Comparison of ENCODE assay signal across 10 cellular contexts in the genomic region with DNA sequence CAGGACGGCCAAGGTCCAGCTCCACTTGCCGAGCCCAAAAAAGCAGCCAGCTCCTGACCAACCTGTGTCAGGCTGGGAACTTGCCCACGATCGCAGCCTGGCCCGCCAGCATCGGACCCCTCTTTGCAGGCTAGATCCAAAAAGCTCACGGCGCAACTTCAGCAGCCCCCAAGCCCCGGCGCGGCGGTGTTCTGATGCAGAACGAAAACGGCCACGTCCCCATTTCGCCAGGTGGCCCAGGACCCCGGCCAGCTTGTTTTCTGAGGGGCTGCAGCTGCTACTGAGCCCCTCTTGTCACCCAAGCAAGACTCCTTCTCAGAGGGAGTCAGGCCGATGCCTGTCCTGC. TPM values are rescaled to one million over a fixed set of nuclear protein-coding genes. Genes with fewer than 3 reads are reported as not detected.
DNase-seq lines count a peak whose midpoint lies in the region; ATAC-seq and TF ChIP-seq lines count a peak whose summit lies in the region.
"Had no signal": no experiment of that assay in that cellular context is flagged by ENCODE, and none has a peak within 500 bp of the region (broad histone marks: within the 10 kb centered on the region; RNA-seq: fewer than 3 reads in every experiment).

No MANE protein-coding gene starts in this region.

- no peaks in the 10 kb centered on the region for H3K9me3 Mint-ChIP-seq in mesothelial cell of epicardium

- no peaks in the 10 kb centered on the region for H3K36me3 Mint-ChIP-seq in mesothelial cell of epicardium

- no peaks in the 10 kb centered on the region for H3K9me3 ChIP-seq in heart left ventricle
- H3K9me3 ChIP-seq in breast epithelium = no peaks in the 10 kb centered on the region
- no peaks in the 10 kb centered on the region for H3K9me3 ChIP-seq in vagina

- H3K27me3 ChIP-seq in heart left ventricle = no peaks in the 10 kb centered on the region
- H3K27me3 ChIP-seq in breast epithelium = no peaks in the 10 kb centered on the region
- no peaks in the 10 kb centered on the region for H3K27me3 ChIP-seq in vagina

- H3K4me3 ChIP-seq in heart left ventricle (peak overlapping the region; percentile 72 to 96 (median 86)), breast epithelium (peak overlapping the region; percentile 92 to 97 (median 93)), vagina (peak overlapping the region; percentile 86 to 87)

- intact Hi-C loops in heart left ventricle (cut with DNase I) = no loop called here
- intact Hi-C loops in left cardiac atrium (cut with DNase I) = no loop called here
- intact Hi-C loops in breast epithelium (cut with DNase I; ENCODE audit: low total_unique reads) = loop anchor here (10.0 kb wide), 1 partner anchor 205 kb away; no protein-coding TSS in a partner anchor
- intact Hi-C loops in vagina (cut with DNase I) = no loop called here

- peak overlapping the region in 9 of 12 donors; percentile 88 to 98 (median 97) for H3K27ac ChIP-seq in heart left ventricle
- H3K27ac ChIP-seq in breast epithelium = peak overlapping the region; percentile 96
- H3K27ac ChIP-seq in vagina = peak overlapping the region; percentile 97

- peak overlapping the region; percentile 92 for H3K27ac Mint-ChIP-seq in mesothelial cell of epicardium

- TF ChIP-seq CTCF in heart left ventricle (IDR thresholded peaks at IDR 0.05) = no peak
- no peak for TF ChIP-seq CTCF in breast epithelium (IDR thresholded peaks at IDR 0.05)
- no peak for TF ChIP-seq CTCF in mesothelial cell of epicardium (IDR thresholded peaks at IDR 0.05; ENCODE audit: unreplicated experiment)
- TF ChIP-seq CTCF in vagina (IDR thresholded peaks at IDR 0.05) = no peak

- TF ChIP-seq POLR2A in heart left ventricle (IDR thresholded peaks at IDR 0.05) = no peak
- no peak for TF ChIP-seq POLR2A in breast epithelium (IDR thresholded peaks at IDR 0.05)
- TF ChIP-seq POLR2A in vagina (IDR thresholded peaks at IDR 0.05) = no peak

- ATAC-seq in heart left ventricle = no peak
- ATAC-seq in left cardiac atrium = no peak
- no peak for ATAC-seq in HG03095 (IDR thresholded peaks at IDR 0.05; ENCODE audit: unreplicated experiment)
- no peak for ATAC-seq in GM19463 (IDR thresholded peaks at IDR 0.05; ENCODE audit: unreplicated experiment)
- ATAC-seq in GM21737 (IDR thresholded peaks at IDR 0.05; ENCODE audit: unreplicated experiment) = no peak

- H3K4me1 ChIP-seq in heart left ventricle (peaks cover 30 to 76% (median 65%) of the 10 kb centered on the region in 12 donors), breast epithelium (peaks cover 16 to 46% of the 10 kb centered on the region in 2 donors), vagina (peaks cover 68% of the 10 kb centered on the region)

- peak overlapping the region; percentile 88 for H3K4me3 Mint-ChIP-seq in mesothelial cell of epicardium

- H3K27me3 Mint-ChIP-seq in mesothelial cell of epicardium (ENCODE audit: low read depth) = peaks cover 2% of the 10 kb centered on the region

- no peak for DNase-seq in heart left ventricle
- DNase-seq in left cardiac atrium = no peak
- no peak for DNase-seq in breast epithelium (ENCODE audit: low spot score in 2 of 2)
- DNase-seq in mesothelial cell of epicardium (ENCODE audit: low spot score in 2 of 2, unreplicated experiment in 2 of 2) = no peak
- no peak for DNase-seq in vagina (ENCODE audit: extremely low spot score in 2 of 2)

- H3K36me3 ChIP-seq in heart left ventricle = peaks cover 0 to 11% (median 0%) of the 10 kb centered on the region in 9 donors
- no peaks in the 10 kb centered on the region for H3K36me3 ChIP-seq in breast epithelium
- no peaks in the 10 kb centered on the region for H3K36me3 ChIP-seq in vagina

- WGBS in heart left ventricle, 4 donors = 41 to 62% (median 58%) methylated on average over 3 to 18 of the region's 18 CpGs

- peaks cover 27% of the 10 kb centered on the region for H3K4me1 Mint-ChIP-seq in mesothelial cell of epicardium

RNA-seq across cellular contexts. Expression of a gene that starts 1.3 kb away (rescaled TPM):
- total RNA-seq in heart left ventricle (100 to 1,000 TPM in 7 of 9 donors, 10 to 100 TPM in 2; 95.1 to 189 (median 112) TPM), left cardiac atrium (100 to 1,000 TPM; 110 to 144 TPM), breast epithelium (100 to 1,000 TPM; 112 to 156 (median 153) TPM), mesothelial cell of epicardium (232 to 245 TPM (median 242 TPM) in 3 replicates), vagina (130 TPM)
- polyA plus RNA-seq in heart left ventricle = 100 to 1,000 TPM; 131 to 148 TPM

RNA-seq across cellular contexts. Expression of a gene that starts 1.7 kb away (rescaled TPM):
- not detected for total RNA-seq in heart left ventricle
- not detected for polyA plus RNA-seq in heart left ventricle
- total RNA-seq in left cardiac atrium = not detected
- total RNA-seq in breast epithelium = not detected
- total RNA-seq in mesothelial cell of epicardium = not detected in 3 replicates
- total RNA-seq in vagina = not detected
- total RNA-seq: HT1080 had no signal
- polyA plus RNA-seq: adipose tissue had no signal

RNA-seq across cellular contexts. Expression of a gene that starts 6.8 kb away (rescaled TPM):
- total RNA-seq in heart left ventricle (10 to 100 TPM; 26.2 to 98.5 (median 61.6) TPM), left cardiac atrium (10 to 100 TPM; 74.4 to 83.8 TPM), breast epithelium (10 to 100 TPM; 70.4 to 74.1 (median 70.7) TPM), mesothelial cell of epicardium (492 to 501 TPM (median 493 TPM) in 3 replicates), vagina (76.1 TPM)
- polyA plus RNA-seq in heart left ventricle = 10 to 100 TPM; 43.8 to 45.3 TPM

RNA-seq across cellular contexts. Expression of a gene that starts 19.4 kb away (rescaled TPM):
- total RNA-seq in heart left ventricle (under 1 TPM in 2 of 9 donors, not detected in 7; 0.09 to 0.51 TPM), left cardiac atrium (under 1 TPM in 1 of 2 donors, not detected in 1; 0.06 TPM), breast epithelium (1 to 10 TPM in 1 of 3 donors, not detected in 2; 2.6 TPM), mesothelial cell of epicardium (0.29 to 0.36 TPM (median 0.34 TPM) in 3 replicates), vagina (not detected)
- under 1 TPM in 1 of 2 donors, not detected in 1; 0.01 TPM for polyA plus RNA-seq in heart left ventricle
- total RNA-seq: HT1080 had no signal

RNA-seq across cellular contexts. Expression of a gene that starts 20.3 kb away (rescaled TPM):
- total RNA-seq in heart left ventricle = 10 to 100 TPM in 4 of 9 donors, 1 to 10 TPM in 5; 5.9 to 12.4 (median 9.2) TPM
- 1 to 10 TPM; 2.9 to 8.8 TPM for polyA plus RNA-seq in heart left ventricle
- 10 to 100 TPM in 1 of 2 donors, 1 to 10 TPM in 1; 7.7 to 10.0 TPM for total RNA-seq in left cardiac atrium
- 10 to 100 TPM in 2 of 3 donors, 1 to 10 TPM in 1; 8.0 to 31.8 (median 26.5) TPM for total RNA-seq in breast epithelium
- 18.0 to 22.5 TPM (median 20.1 TPM) in 3 replicates for total RNA-seq in mesothelial cell of epicardium
- 29.5 TPM for total RNA-seq in vagina
